In the genomic region with DNA sequence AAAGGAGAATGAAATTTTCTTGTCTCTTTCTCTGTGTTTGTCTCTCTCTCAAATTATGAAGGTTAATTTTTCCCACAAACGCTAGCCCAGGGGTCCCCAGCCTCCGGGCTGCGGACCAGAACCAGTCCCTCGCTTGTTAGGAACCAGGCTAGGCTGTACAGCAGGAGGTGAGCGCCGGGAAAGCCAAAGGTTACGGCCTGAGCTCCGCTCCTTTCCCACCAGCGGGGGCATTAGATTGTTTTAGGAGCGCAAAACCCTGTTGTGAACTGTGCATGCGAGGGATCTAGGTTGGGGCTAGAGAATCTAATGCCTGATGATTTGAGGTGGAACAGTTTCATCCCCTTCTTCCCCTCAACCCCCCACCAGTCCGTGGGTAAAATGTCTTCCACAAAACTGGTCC, we compare ENCODE assay signal across 1 cellular context.
TF ChIP-seq lines count a peak whose summit lies in the region.

No MANE protein-coding gene starts in this region.

TF ChIP-seq in HepG2, 621 proteins besides CTCF, POLR2A, EP300 and RAD21 (continued from another document):
- TF ChIP-seq ZNF678 (CRISPR knock-in tag; IDR thresholded peaks at IDR 0.05), result no peak
- TF ChIP-seq NRL (CRISPR knock-in tag; IDR thresholded peaks at IDR 0.05; ENCODE audit: borderline replicate concordance), result no peak
- no peak for TF ChIP-seq MAZ (IDR thresholded peaks at IDR 0.05; ENCODE audit: borderline replicate concordance, low read depth, low read length)
- no peak for TF ChIP-seq MAZ (CRISPR knock-in tag; IDR thresholded peaks at IDR 0.05; ENCODE audit: low read depth)
- TF ChIP-seq MEIS2 (CRISPR knock-in tag; IDR thresholded peaks at IDR 0.05), result no peak
- TF ChIP-seq MIER3 (CRISPR knock-in tag; IDR thresholded peaks at IDR 0.05; ENCODE audit: borderline replicate concordance), result no peak
- no peak for TF ChIP-seq KMT2A (CRISPR knock-in tag; IDR thresholded peaks at IDR 0.05)
- no peak for TF ChIP-seq PHF8 (CRISPR knock-in tag; IDR thresholded peaks at IDR 0.05)
- no peak for TF ChIP-seq TAF1 (CRISPR knock-in tag; IDR thresholded peaks at IDR 0.05)
- no peak for TF ChIP-seq THYN1 (CRISPR knock-in tag; IDR thresholded peaks at IDR 0.05; ENCODE audit: borderline replicate concordance, low read depth)
- TF ChIP-seq RFXAP (CRISPR knock-in tag; IDR thresholded peaks at IDR 0.05; ENCODE audit: borderline replicate concordance), result no peak
- TF ChIP-seq, protein P1, sequence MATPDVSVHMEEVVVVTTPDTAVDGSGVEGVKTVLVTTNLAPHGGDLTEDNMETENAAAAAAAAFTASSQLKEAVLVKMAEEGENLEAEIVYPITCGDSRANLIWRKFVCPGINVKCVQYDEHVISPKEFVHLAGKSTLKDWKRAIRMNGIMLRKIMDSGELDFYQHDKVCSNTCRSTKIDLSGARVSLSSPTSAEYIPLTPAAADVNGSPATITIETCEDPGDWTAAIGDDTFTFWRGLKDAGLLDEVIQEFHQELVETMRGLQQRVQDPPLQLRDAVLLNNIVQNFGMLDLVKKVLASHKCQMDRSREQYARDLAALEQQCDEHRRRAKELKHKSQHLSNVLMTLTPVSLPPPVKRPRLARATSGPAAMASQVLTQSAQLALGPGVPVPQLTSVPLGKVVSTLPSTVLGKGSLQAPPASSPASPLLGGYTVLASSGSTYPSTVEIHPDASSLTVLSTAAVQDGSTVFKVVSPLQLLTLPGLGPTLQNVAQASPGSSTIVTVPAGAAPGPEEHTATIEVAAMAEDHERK (CRISPR knock-in tag; IDR thresholded peaks at IDR 0.05; ENCODE audit: low read depth), result no peak
- TF ChIP-seq, protein P2, sequence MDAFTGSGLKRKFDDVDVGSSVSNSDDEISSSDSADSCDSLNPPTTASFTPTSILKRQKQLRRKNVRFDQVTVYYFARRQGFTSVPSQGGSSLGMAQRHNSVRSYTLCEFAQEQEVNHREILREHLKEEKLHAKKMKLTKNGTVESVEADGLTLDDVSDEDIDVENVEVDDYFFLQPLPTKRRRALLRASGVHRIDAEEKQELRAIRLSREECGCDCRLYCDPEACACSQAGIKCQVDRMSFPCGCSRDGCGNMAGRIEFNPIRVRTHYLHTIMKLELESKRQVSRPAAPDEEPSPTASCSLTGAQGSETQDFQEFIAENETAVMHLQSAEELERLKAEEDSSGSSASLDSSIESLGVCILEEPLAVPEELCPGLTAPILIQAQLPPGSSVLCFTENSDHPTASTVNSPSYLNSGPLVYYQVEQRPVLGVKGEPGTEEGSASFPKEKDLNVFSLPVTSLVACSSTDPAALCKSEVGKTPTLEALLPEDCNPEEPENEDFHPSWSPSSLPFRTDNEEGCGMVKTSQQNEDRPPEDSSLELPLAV (CRISPR knock-in tag; conservative IDR thresholded peaks at IDR 0.05; ENCODE audit: low read depth), result no peak
TF ChIP-seq in HepG2: peak in this region for 0.
